ENCODE assay signal across 36 cellular contexts in the genomic region with DNA sequence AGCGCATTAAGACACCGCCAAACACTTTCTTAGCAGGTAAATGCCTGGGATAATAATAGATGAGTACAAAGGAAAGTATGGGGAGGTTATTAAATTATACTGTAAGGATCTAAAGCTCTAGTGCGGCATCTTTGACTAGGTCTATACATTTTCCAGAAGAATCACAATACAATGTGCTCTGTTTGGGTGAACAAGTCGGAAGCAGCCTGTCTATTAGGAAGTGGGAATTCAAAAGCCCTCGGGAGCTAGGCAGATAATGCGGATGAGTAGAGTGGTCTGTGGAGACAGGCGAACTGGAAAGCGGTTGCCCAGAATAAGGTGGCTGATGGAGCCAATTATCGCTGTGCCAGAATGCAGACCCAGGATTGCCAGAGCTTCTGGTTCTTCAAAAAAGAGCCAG.
"Had no signal": no experiment of that assay in that cellular context is flagged by ENCODE, and none has a peak within 500 bp of the region (broad histone marks: within the 10 kb centered on the region; RNA-seq: fewer than 3 reads in every experiment).

No MANE protein-coding gene starts in this region.

- DNase-seq: activated B cell treated with CpG ODN at 0.5 μM for 24 hours; activated CD4-positive, alpha-beta memory T cell treated with anti-CD3 and anti-CD28 coated beads for 36 hours; activated CD4-positive, alpha-beta T cell treated with anti-CD3 and anti-CD28 coated beads for 48 hours; activated CD4-positive, alpha-beta T cell treated with anti-CD3 and anti-CD28 coated beads, Interleukin-2, amount 50 U/mL, for 1 hour; activated CD4-positive, alpha-beta T cell treated with anti-CD3 and anti-CD28 coated beads, Interleukin-2, amount 50 U/mL, for 4 hours; activated CD4-positive, CD25-positive, alpha-beta regulatory T cell treated with anti-CD3 and anti-CD28 coated beads, Interleukin-2, amount 50 U/mL, for 72 hours; activated CD8-positive, alpha-beta memory T cell treated with anti-CD3 and anti-CD28 coated beads, Interleukin-2, amount 50 U/mL, for 4 hours; activated CD8-positive, alpha-beta T cell treated with anti-CD3 and anti-CD28 coated beads for 36 hours; activated effector memory CD4-positive, alpha-beta T cell treated with anti-CD3 and anti-CD28 coated beads, Interleukin-2, amount 50 U/mL, for 16 hours; activated gamma-delta T cell treated with Interleukin-2 at 50 U/mL for 16 hours; activated naive CD4-positive, alpha-beta T cell; activated naive CD4-positive, alpha-beta T cell treated with anti-CD3 and anti-CD28 coated beads for 36 hours; activated naive CD8-positive, alpha-beta T cell treated with anti-CD3 and anti-CD28 coated beads, Interleukin-2, amount 10 ng/mL, durations not matched to agents 7 days and 5 days; activated naive CD8-positive, alpha-beta T cell treated with anti-CD3 and anti-CD28 coated beads, Interleukin-2, amount 50 U/mL, for 24 hours; activated T-cell treated with anti-CD3 and anti-CD28 coated beads for 4 hours; activated T-cell treated with anti-CD3 and anti-CD28 coated beads, Interleukin-2, amount 50 U/mL, for 1 hour; activated T-cell treated with anti-CD3 and anti-CD28 coated beads, Interleukin-2, amount 50 U/mL, for 4 hours; activated T-cell treated with anti-CD3 and anti-CD28 coated beads, Interleukin-2, amount 50 U/mL, for 72 hours; amygdala; anterior cingulate cortex; caudate nucleus; cerebellar nuclear complex; T-helper 1 cell; T-helper 2 cell; T-helper 9 cell had no signal

- H3K4me3 ChIP-seq: ascending aorta, cardiac muscle cell had no signal

- H3K4me3 Mint-ChIP-seq: activated B cell treated with CpG ODN at 0.5 μM for 24 hours; activated CD4-positive, alpha-beta memory T cell treated with anti-CD3 and anti-CD28 coated beads for 36 hours; activated CD8-positive, alpha-beta T cell treated with anti-CD3 and anti-CD28 coated beads for 36 hours; activated naive CD4-positive, alpha-beta T cell treated with anti-CD3 and anti-CD28 coated beads for 36 hours; activated naive CD4-positive, alpha-beta T cell treated with anti-CD3 and anti-CD28 coated beads, Interleukin-2, amount 50 U/mL, for 24 hours; activated naive CD8-positive, alpha-beta T cell; activated naive CD8-positive, alpha-beta T cell treated with anti-CD3 and anti-CD28 coated beads, Interleukin-2, amount 10 ng/mL, durations not matched to agents 7 days and 5 days; activated naive CD8-positive, alpha-beta T cell treated with anti-CD3 and anti-CD28 coated beads, Interleukin-2, amount 50 U/mL, for 24 hours; activated T-cell treated with anti-CD3 and anti-CD28 coated beads, Interleukin-2, amount 50 U/mL, for 4 hours; activated T-cell treated with anti-CD3 and anti-CD28 coated beads, Interleukin-2, amount 50 U/mL, for 72 hours; activated T-helper 1 cell treated with anti-CD3 and anti-CD28 coated beads, Interleukin-12 subunit alpha, Interleukin-12 subunit beta, Interleukin-2, Interleukin-4 antibody, amounts not matched to agents 30 ng/mL and 10 ng/mL and 1 ng/mL, durations not matched to agents 14 hours and 24 hours and 36 hours; activated T-helper 17 cell treated with anti-CD3 and anti-CD28 coated beads, Interleukin-2, amount 50 U/mL, for 72 hours; central memory CD8-positive, alpha-beta T cell; T-helper 1 cell treated with Interleukin-12 subunit alpha and Interleukin-12 subunit beta and Interleukin-4 antibody, amounts not matched to agents 30 μg/mL and 1 μg/mL, for 36 hours; T-helper 2 cell treated with Interferon-gamma antibody and Interleukin-4, amounts not matched to agents 5 μg/mL and 100 μg/mL, for 36 hours had no signal

- H3K9me3 Mint-ChIP-seq: activated naive CD4-positive, alpha-beta T cell treated with anti-CD3 and anti-CD28 coated beads, Interleukin-2, amount 50 U/mL, for 24 hours had no signal

- H3K27me3 Mint-ChIP-seq: activated B cell treated with CpG ODN at 0.5 μM for 24 hours; activated CD4-positive, alpha-beta memory T cell treated with anti-CD3 and anti-CD28 coated beads for 36 hours; activated CD8-positive, alpha-beta T cell treated with anti-CD3 and anti-CD28 coated beads for 36 hours; activated naive CD4-positive, alpha-beta T cell treated with anti-CD3 and anti-CD28 coated beads, Interleukin-2, amount 50 U/mL, for 24 hours; activated naive CD8-positive, alpha-beta T cell; activated naive CD8-positive, alpha-beta T cell treated with anti-CD3 and anti-CD28 coated beads, Interleukin-2, amount 10 ng/mL, durations not matched to agents 7 days and 5 days; activated naive CD8-positive, alpha-beta T cell treated with anti-CD3 and anti-CD28 coated beads, Interleukin-2, amount 50 U/mL, for 24 hours; activated T-helper 17 cell treated with anti-CD3 and anti-CD28 coated beads, Interleukin-2, amount 50 U/mL, for 72 hours; brain; central memory CD8-positive, alpha-beta T cell had no signal

- H3K4me1 ChIP-seq: ascending aorta had no signal

- H3K36me3 ChIP-seq: ascending aorta, cardiac muscle cell had no signal

- H3K27ac Mint-ChIP-seq: activated B cell treated with CpG ODN at 0.5 μM for 24 hours; activated CD4-positive, alpha-beta memory T cell treated with anti-CD3 and anti-CD28 coated beads for 36 hours; activated CD8-positive, alpha-beta T cell treated with anti-CD3 and anti-CD28 coated beads for 36 hours; activated naive CD4-positive, alpha-beta T cell treated with anti-CD3 and anti-CD28 coated beads for 36 hours; activated naive CD4-positive, alpha-beta T cell treated with anti-CD3 and anti-CD28 coated beads, Interleukin-2, amount 50 U/mL, for 24 hours; activated naive CD8-positive, alpha-beta T cell; activated naive CD8-positive, alpha-beta T cell treated with anti-CD3 and anti-CD28 coated beads, Interleukin-2, amount 10 ng/mL, durations not matched to agents 7 days and 5 days; activated naive CD8-positive, alpha-beta T cell treated with anti-CD3 and anti-CD28 coated beads, Interleukin-2, amount 50 U/mL, for 24 hours; activated T-cell treated with anti-CD3 and anti-CD28 coated beads, Interleukin-2, amount 50 U/mL, for 72 hours; activated T-helper 1 cell treated with anti-CD3 and anti-CD28 coated beads, Interleukin-12 subunit alpha, Interleukin-12 subunit beta, Interleukin-2, Interleukin-4 antibody, amounts not matched to agents 30 ng/mL and 10 ng/mL and 1 ng/mL, durations not matched to agents 14 hours and 24 hours and 36 hours; activated T-helper 17 cell treated with anti-CD3 and anti-CD28 coated beads, Interleukin-2, amount 50 U/mL, for 72 hours; T-helper 1 cell treated with Interleukin-12 subunit alpha and Interleukin-12 subunit beta and Interleukin-4 antibody, amounts not matched to agents 30 μg/mL and 1 μg/mL, for 36 hours; T-helper 2 cell treated with Interferon-gamma antibody and Interleukin-4, amounts not matched to agents 5 μg/mL and 100 μg/mL, for 36 hours had no signal

- H3K36me3 Mint-ChIP-seq: activated CD4-positive, alpha-beta memory T cell treated with anti-CD3 and anti-CD28 coated beads for 36 hours; activated naive CD4-positive, alpha-beta T cell treated with anti-CD3 and anti-CD28 coated beads, Interleukin-2, amount 50 U/mL, for 24 hours; activated naive CD8-positive, alpha-beta T cell; activated naive CD8-positive, alpha-beta T cell treated with anti-CD3 and anti-CD28 coated beads, Interleukin-2, amount 10 ng/mL, durations not matched to agents 7 days and 5 days; brain had no signal

- H3K27me3 ChIP-seq: ascending aorta, cardiac muscle cell had no signal

- H3K27ac ChIP-seq: ascending aorta, cardiac muscle cell, VCaP had no signal

- H3K4me1 Mint-ChIP-seq: activated B cell treated with CpG ODN at 0.5 μM for 24 hours; activated naive CD4-positive, alpha-beta T cell treated with anti-CD3 and anti-CD28 coated beads, Interleukin-2, amount 50 U/mL, for 24 hours; activated naive CD8-positive, alpha-beta T cell treated with anti-CD3 and anti-CD28 coated beads, Interleukin-2, amount 10 ng/mL, durations not matched to agents 7 days and 5 days; activated naive CD8-positive, alpha-beta T cell treated with anti-CD3 and anti-CD28 coated beads, Interleukin-2, amount 50 U/mL, for 24 hours; activated T-helper 17 cell treated with anti-CD3 and anti-CD28 coated beads, Interleukin-2, amount 50 U/mL, for 72 hours; central memory CD8-positive, alpha-beta T cell had no signal
